Comparison of ENCODE assay signal across 8 cellular contexts in the genomic region with DNA sequence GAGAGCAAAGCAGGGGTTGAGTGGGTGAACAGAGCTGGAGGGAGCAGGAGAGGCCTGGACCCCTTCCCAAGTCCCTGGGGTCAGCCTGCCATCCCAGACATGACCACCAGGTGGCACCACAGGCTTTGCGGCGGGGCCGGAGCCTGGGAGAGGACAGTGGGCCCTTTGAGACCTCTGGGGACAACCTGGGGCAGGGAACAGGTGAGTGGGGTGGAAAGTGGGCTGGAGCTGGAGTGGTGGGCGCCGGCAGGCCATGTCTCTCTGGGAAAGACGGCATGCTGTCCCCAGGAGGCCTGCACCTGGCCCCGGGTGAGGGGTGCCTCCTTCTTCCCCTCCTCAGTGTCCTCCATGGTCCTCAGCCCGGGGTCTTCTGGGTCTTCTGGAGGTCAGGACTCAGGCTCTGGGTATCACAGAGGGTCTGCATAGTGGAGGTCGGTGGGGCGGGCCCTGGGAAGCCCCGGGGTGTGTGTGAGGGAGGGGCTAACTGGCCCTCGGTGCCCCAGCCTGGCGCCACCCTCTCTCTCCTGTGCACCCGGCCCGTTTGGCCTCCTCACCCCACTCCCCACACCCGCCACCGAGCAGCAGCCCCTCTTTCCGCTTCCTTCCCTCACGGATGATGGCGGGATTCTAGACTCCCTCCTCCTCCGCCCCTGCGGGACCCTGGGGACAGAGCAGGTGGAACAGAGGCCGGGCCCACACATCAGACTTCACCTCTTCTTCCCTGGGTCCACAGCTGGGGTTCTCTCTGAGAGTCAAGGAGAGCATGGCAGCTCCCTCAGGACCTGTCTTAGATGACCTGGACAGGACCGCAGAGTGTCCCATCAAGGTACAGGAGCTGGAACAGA. TPM values are rescaled to one million over a fixed set of nuclear protein-coding genes. Genes with fewer than 3 reads are reported as not detected.
DNase-seq lines count a peak whose midpoint lies in the region; FAIRE-seq and TF ChIP-seq lines count a peak whose summit lies in the region.

No MANE protein-coding gene starts in this region.

- H3K4me1 ChIP-seq in tibial nerve: peaks cover 0 to 9% (median 1%) of the 10 kb centered on the region in 4 donors

- 49 to 50% methylated on average over 19 to 24 of the region's 24 CpGs for WGBS in tibial nerve, 2 donors

- H3K27me3 ChIP-seq in tibial nerve: peaks cover 0 to 11% of the 10 kb centered on the region in 2 donors

- H3K4me3 ChIP-seq in AG10803 (ENCODE audit: low read length) (no peak overlapping the region), tibial nerve (no peak overlapping the region)

- H3K36me3 ChIP-seq in tibial nerve: no peaks in the 10 kb centered on the region

- no peak for TF ChIP-seq EP300 in tibial nerve (IDR thresholded peaks at IDR 0.05)

- peak; percentile 95 for TF ChIP-seq CTCF in AG10803 (conservative IDR thresholded peaks at IDR 0.05; ENCODE audit: low read length)
- peak; percentile 92 to 97 (median 92) for TF ChIP-seq CTCF in tibial nerve (IDR thresholded peaks at IDR 0.05)

- H3K27ac ChIP-seq in tibial nerve: no peak overlapping the region

- no peak for DNase-seq in AG10803 (ENCODE audit: low read depth)
- peak; percentile 73 for DNase-seq in GM18507 (ENCODE audit: extremely low spot score, insufficient read length, low read depth)
- DNase-seq in NCI-H82 treated with DMSO at 0.1 percent for 48 hours (lab: John Stamatoyannopoulos, UW; ENCODE audit: unreplicated experiment): peak; percentile 24
- peak; percentile 64 for DNase-seq in activated T-cell treated with anti-CD3 and anti-CD28 coated beads for 48 hours (ENCODE audit: low read depth)
- DNase-seq in fibroblast of peridontal ligament (ENCODE audit: extremely low read depth): peak; percentile 23
- peak in 36 of 56 donors; percentile 4 to 76 (median 38) for DNase-seq in nucleus accumbens (lab: John Stamatoyannopoulos, UW)
- peak; percentile 45 to 61 for DNase-seq in tibial nerve (ENCODE audit: low spot score in 2 of 2)
- DNase-seq in dedifferentiated amniotic fluid mesenchymal stem cell (ENCODE audit: extremely low spot score): no peak

- no peaks in the 10 kb centered on the region for H3K9me3 ChIP-seq in tibial nerve

- no peak for TF ChIP-seq POLR2A in tibial nerve (IDR thresholded peaks at IDR 0.05)

- peak; percentile 67 for FAIRE-seq in GM18507 (lab: Jason Lieb, UNC)

RNA-seq across cellular contexts. Expression of a gene that starts 28.5 kb away (rescaled TPM):
- under 1 TPM in 3 of 4 donors, not detected in 1; 0.22 to 0.90 (median 0.39) TPM for total RNA-seq in tibial nerve

Comparison
In these comparisons a context has a peak if more than half of its experiments do, and no peak if none do; other contexts are left out.
1. DNase-seq: peak in GM18507 (single experiment), NCI-H82 treated with DMSO at 0.1 percent for 48 hours (single experiment), activated T-cell treated with anti-CD3 and anti-CD28 coated beads for 48 hours (single experiment), fibroblast of peridontal ligament (single experiment), nucleus accumbens (36 of 56) and tibial nerve (2 of 2); none in AG10803 (single experiment) and dedifferentiated amniotic fluid mesenchymal stem cell (single experiment).